Comparison of ENCODE assay signal across 10 cellular contexts in genomic region chr6:125835221-125835744, GRCh38. TPM values are rescaled to one million over a fixed set of nuclear protein-coding genes. Genes with fewer than 3 reads are reported as not detected.
DNase-seq lines count a peak whose midpoint lies in the region; ATAC-seq and TF ChIP-seq lines count a peak whose summit lies in the region.
"Had no signal": no experiment of that assay in that cellular context is flagged by ENCODE, and none has a peak within 500 bp of the region (broad histone marks: within the 10 kb centered on the region; RNA-seq: fewer than 3 reads in every experiment).

No MANE protein-coding gene starts in this region.

- H3K36me3 Mint-ChIP-seq in GM23338 (ENCODE audit: low read depth) (no peaks in the 10 kb centered on the region), immature natural killer cell (peaks cover 0 to 4% (median 0%) of the 10 kb centered on the region in 3 donors)

- no peaks in the 10 kb centered on the region for H3K9me2 ChIP-seq in GM23338 (ENCODE audit: insufficient read depth)

- TF ChIP-seq CTCF in GM23338 (conservative IDR thresholded peaks at IDR 0.05; ENCODE audit: low read depth in 2 of 2) (no peak), brain microvascular endothelial cell (IDR thresholded peaks at IDR 0.05; ENCODE audit: low read depth, low read length, missing control alignments) (no peak)

- ATAC-seq in GM23338 (no peak), GM18873 (IDR thresholded peaks at IDR 0.05; ENCODE audit: low FRiP score, unreplicated experiment) (no peak)

- no peaks in the 10 kb centered on the region for H3K79me2 ChIP-seq in GM23338 (replicated peaks; ENCODE audit: insufficient read depth)

- H3K9me3 ChIP-seq in effector memory CD4-positive, alpha-beta T cell (ENCODE audit: control insufficient read depth, low read length): no peaks in the 10 kb centered on the region

- no peaks in the 10 kb centered on the region for H3K27me3 Mint-ChIP-seq in GM23338 (ENCODE audit: insufficient read depth, low read depth, poor library complexity)
- H3K27me3 Mint-ChIP-seq in immature natural killer cell (ENCODE audit: low read depth in 3 of 3): peaks cover 0 to 3% (median 1%) of the 10 kb centered on the region in 3 donors
- H3K27me3 Mint-ChIP-seq: central memory CD8-positive, alpha-beta T cell had no signal

- no peaks in the 10 kb centered on the region for H3F3A ChIP-seq in GM23338 (replicated peaks; ENCODE audit: low read depth)

- H3K27ac ChIP-seq in GM23338 (ENCODE audit: low read depth) (no peak overlapping the region), brain microvascular endothelial cell (no peak overlapping the region)
- no peak overlapping the region for H3K27ac ChIP-seq in effector memory CD4-positive, alpha-beta T cell (ENCODE audit: insufficient read depth, low read length, poor library complexity, severe bottlenecking)

- H3K4me1 ChIP-seq in GM23338 (ENCODE audit: insufficient read depth): peaks cover 12% of the 10 kb centered on the region
- peaks cover 35% of the 10 kb centered on the region for H3K4me1 ChIP-seq in effector memory CD4-positive, alpha-beta T cell (ENCODE audit: control insufficient read depth, insufficient read depth, low read length, poor library complexity, severe bottlenecking)

- H3K27ac Mint-ChIP-seq in GM23338: no peak overlapping the region
- peak overlapping the region; percentile 86 to 93 (median 90) for H3K27ac Mint-ChIP-seq in immature natural killer cell

- H3K27me3 ChIP-seq in GM23338 (ENCODE audit: insufficient read depth) (no peaks in the 10 kb centered on the region), brain microvascular endothelial cell (replicated peaks) (no peaks in the 10 kb centered on the region)
- no peaks in the 10 kb centered on the region for H3K27me3 ChIP-seq in effector memory CD4-positive, alpha-beta T cell (replicated peaks; ENCODE audit: control insufficient read depth, insufficient read depth, low read length, poor library complexity, severe bottlenecking)

- H3K4me2 ChIP-seq in GM23338: 0 out of 2 replicates have a peak overlapping the region, but pooled peaks have one; percentile 5

- H3K4me3 Mint-ChIP-seq in GM23338 (no peak overlapping the region), immature natural killer cell (peak overlapping the region in 1 of 5 donors; percentile 78)

- no peaks in the 10 kb centered on the region; the same call in 1 of the 2 replicates for H4K20me1 ChIP-seq in GM23338 (replicated peaks; ENCODE audit: insufficient read depth)

- H3K4me3 ChIP-seq in GM23338 (no peak overlapping the region), brain microvascular endothelial cell (ENCODE audit: low read depth, low read length) (no peak overlapping the region)
- H3K4me3 ChIP-seq in effector memory CD4-positive, alpha-beta T cell (ENCODE audit: insufficient read depth, low read depth, low read length, poor library complexity, severe bottlenecking): no peak overlapping the region

- H3K36me3 ChIP-seq in GM23338 (ENCODE audit: insufficient read depth): no peaks in the 10 kb centered on the region
- no peaks in the 10 kb centered on the region for H3K36me3 ChIP-seq in brain microvascular endothelial cell (replicated peaks)
- no peaks in the 10 kb centered on the region for H3K36me3 ChIP-seq in effector memory CD4-positive, alpha-beta T cell (ENCODE audit: control insufficient read depth, insufficient read depth, low read length)

- H3K4me1 Mint-ChIP-seq in GM23338: peaks cover 18% of the 10 kb centered on the region
- H3K4me1 Mint-ChIP-seq in immature natural killer cell: peaks cover 52 to 59% of the 10 kb centered on the region in 2 donors

- DNase-seq in GM23338 (ENCODE audit: low spot score): no peak
- DNase-seq in brain microvascular endothelial cell: peak; percentile 39
- no peak for DNase-seq in immature natural killer cell
- DNase-seq in stromal cell of bone marrow (ENCODE audit: low read depth): peak; percentile 55
- DNase-seq in NCI-H2107 (lab: John Stamatoyannopoulos, UW): no peak
- DNase-seq in stimulated activated CD4-positive, alpha-beta T cell treated with anti-CD3 and anti-CD28 coated beads, Interleukin-4, amount 100 ng/mL, for 4 hours: no peak
- DNase-seq in effector memory CD4-positive, alpha-beta T cell: no peak
- DNase-seq: mammary epithelial cell had no signal

- H2AFZ ChIP-seq in GM23338: no peak overlapping the region

- H3K9me3 Mint-ChIP-seq in GM23338: no peaks in the 10 kb centered on the region
- peaks cover 0 to 2% (median 0%) of the 10 kb centered on the region in 6 donors for H3K9me3 Mint-ChIP-seq in immature natural killer cell
- H3K9me3 Mint-ChIP-seq: central memory CD8-positive, alpha-beta T cell had no signal

- in situ Hi-C loops in brain microvascular endothelial cell (cut with HindIII; ENCODE audit: low pct_ligation_motif_present, low sequenced_read_pairs): no loop called here

TF ChIP-seq in GM23338, 12 proteins besides CTCF, POLR2A, EP300 and RAD21 (continues in another document):
- TF ChIP-seq ETS1 (IDR thresholded peaks at IDR 0.05) (no peak), STAT1 (IDR thresholded peaks at IDR 0.05; ENCODE audit: unreplicated experiment) (no peak), NANOG (IDR thresholded peaks at IDR 0.05; ENCODE audit: borderline replicate concordance) (no peak), ZNF331 (CRISPR knock-in tag; IDR thresholded peaks at IDR 0.05; ENCODE audit: low read depth) (no peak), ZNF114 (CRISPR knock-in tag; IDR thresholded peaks at IDR 0.05) (no peak), POLR2AphosphoS5 (IDR thresholded peaks at IDR 0.05; ENCODE audit: low read depth) (no peak), ZNF462 (CRISPR knock-in tag; IDR thresholded peaks at IDR 0.05) (no peak)

RNA-seq across cellular contexts. Expression of gene NCOA7, which starts 44.5 kb away (rescaled TPM):
- total RNA-seq in GM23338 (2014; rRNA removed; shearing (Covaris generic)): 9.3 and 14.8 TPM in 2 replicates
- polyA plus RNA-seq in GM23338 (2016; fragmentation: Nextera tagmentation; extraction: Ambion mirVana) (15.7 and 17.1 TPM in 2 replicates), immature natural killer cell (10 to 100 TPM; 10.2 to 48.1 (median 16.1) TPM)

Comparison
In these comparisons a context has a peak if more than half of its experiments do, and no peak if none do; other contexts are left out.
1. DNase-seq: peak in brain microvascular endothelial cell (single experiment) and stromal cell of bone marrow (single experiment); none in GM23338 (single experiment), immature natural killer cell (0 of 3), NCI-H2107 (single experiment), stimulated activated CD4-positive, alpha-beta T cell treated with anti-CD3 and anti-CD28 coated beads, Interleukin-4, amount 100 ng/mL, for 4 hours (0 of 2) and effector memory CD4-positive, alpha-beta T cell (0 of 3).